17 cellular contexts compared by ENCODE assay signal in the genomic region with DNA sequence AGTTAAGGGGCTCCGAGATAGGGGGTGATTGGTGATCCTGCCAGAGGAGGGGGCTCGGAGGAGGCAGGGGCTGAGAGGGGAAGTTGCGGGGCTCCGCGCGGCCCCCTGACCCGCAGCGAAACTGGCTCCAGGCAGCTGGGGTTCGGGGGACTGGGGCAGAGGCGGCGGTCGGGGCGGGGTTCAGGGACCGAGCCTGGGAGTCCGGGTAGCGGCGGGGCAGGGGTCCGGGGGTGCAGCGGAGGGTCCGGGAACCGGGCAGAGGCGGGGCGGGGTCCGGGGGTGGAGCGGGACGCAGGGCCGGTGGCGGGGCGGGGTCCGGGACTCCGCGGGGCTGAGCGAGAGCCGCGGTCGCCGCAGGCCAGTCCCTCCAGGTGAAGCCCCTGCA. TPM values are rescaled to one million over a fixed set of nuclear protein-coding genes. Genes with fewer than 3 reads are reported as not detected.
DNase-seq lines count a peak whose midpoint lies in the region; ATAC-seq and TF ChIP-seq lines count a peak whose summit lies in the region.
"Had no signal": no experiment of that assay in that cellular context is flagged by ENCODE, and none has a peak within 500 bp of the region (broad histone marks: within the 10 kb centered on the region; RNA-seq: fewer than 3 reads in every experiment).

No MANE protein-coding gene starts in this region.

- no peaks in the 10 kb centered on the region for H3K9me3 Mint-ChIP-seq in stimulated activated naive CD8-positive, alpha-beta T cell treated with anti-CD3 and anti-CD28 coated beads, Interleukin-15, amount 100 ng/mL, for 72 hours
- peaks cover 8% of the 10 kb centered on the region for H3K9me3 Mint-ChIP-seq in neural progenitor cell
- H3K9me3 Mint-ChIP-seq: CD8-positive, alpha-beta memory T cell had no signal

- H3K4me1 ChIP-seq in neural progenitor cell: no peaks in the 10 kb centered on the region

- H2AFZ ChIP-seq in neural progenitor cell (replicated peaks): no peak overlapping the region

- H3K4me3 Mint-ChIP-seq in stimulated activated naive CD8-positive, alpha-beta T cell treated with anti-CD3 and anti-CD28 coated beads, Interleukin-15, amount 100 ng/mL, for 72 hours: no peak overlapping the region
- no peak overlapping the region for H3K4me3 Mint-ChIP-seq in neural progenitor cell

- H3K36me3 Mint-ChIP-seq in neural progenitor cell: peaks cover 7% of the 10 kb centered on the region
- H3K36me3 Mint-ChIP-seq: CD8-positive, alpha-beta memory T cell had no signal

- DNase-seq in stimulated activated naive CD8-positive, alpha-beta T cell treated with anti-CD3 and anti-CD28 coated beads, Interleukin-15, amount 100 ng/mL, for 72 hours: no peak
- no peak for DNase-seq in stimulated activated naive CD8-positive, alpha-beta T cell treated with anti-CD3 and anti-CD28 coated beads, Interleukin-15, Interleukin-2, amounts not matched to agents 100 U/mL and 50 U/mL, for 24 hours
- DNase-seq in ecto neural progenitor cell (ENCODE audit: low spot score) (peak; percentile 60), neural progenitor cell (ENCODE audit: low spot score) (no peak), NCI-H2171 treated with DMSO at 0.1 percent for 48 hours (lab: John Stamatoyannopoulos, UW) (no peak), EL (no peak)
- DNase-seq in activated CD4-positive, alpha-beta T cell treated with anti-CD3 and anti-CD28 coated beads for 1 hour: no peak
- DNase-seq: aorta; CD8-positive, alpha-beta memory T cell; naive thymus-derived CD8-positive, alpha-beta T cell; NCI-H2029 treated with DMSO at 0.1 percent for 48 hours; NCI-H524 treated with DMSO at 0.1 percent for 48 hours; SIG-M5; T-helper 2 cell had no signal

- peaks cover 59% of the 10 kb centered on the region for H3K27me3 ChIP-seq in neural progenitor cell

- peaks cover 18% of the 10 kb centered on the region for H4K20me1 ChIP-seq in neural progenitor cell (ENCODE audit: low read depth)

- H3K9ac ChIP-seq in neural progenitor cell: no peak overlapping the region

- no peak overlapping the region for H3K27ac Mint-ChIP-seq in stimulated activated naive CD8-positive, alpha-beta T cell treated with anti-CD3 and anti-CD28 coated beads, Interleukin-15, amount 100 ng/mL, for 72 hours
- no peak overlapping the region for H3K27ac Mint-ChIP-seq in neural progenitor cell
- H3K27ac Mint-ChIP-seq: CD8-positive, alpha-beta memory T cell; naive thymus-derived CD8-positive, alpha-beta T cell had no signal

- peak overlapping the region; percentile 69 for H3K4me2 ChIP-seq in neural progenitor cell

- H3F3A ChIP-seq in neural progenitor cell (ENCODE audit: low read depth): peaks cover 20% of the 10 kb centered on the region

- no peaks in the 10 kb centered on the region for H3K79me2 ChIP-seq in neural progenitor cell (ENCODE audit: low read depth)

- H3K4me1 Mint-ChIP-seq in stimulated activated naive CD8-positive, alpha-beta T cell treated with anti-CD3 and anti-CD28 coated beads, Interleukin-15, amount 100 ng/mL, for 72 hours: peaks cover 26% of the 10 kb centered on the region
- peaks cover 10% of the 10 kb centered on the region for H3K4me1 Mint-ChIP-seq in neural progenitor cell

- ATAC-seq in stimulated activated naive CD8-positive, alpha-beta T cell treated with anti-CD3 and anti-CD28 coated beads, Interleukin-15, amount 100 ng/mL, for 72 hours: peak; percentile 8
- no peak for ATAC-seq in stimulated activated naive CD8-positive, alpha-beta T cell treated with anti-CD3 and anti-CD28 coated beads, Interleukin-15, Interleukin-2, amounts not matched to agents 100 U/mL and 50 U/mL, for 24 hours
- no peak for ATAC-seq in GM21423 (IDR thresholded peaks at IDR 0.05; ENCODE audit: unreplicated experiment)

- peaks cover 42% of the 10 kb centered on the region for H3K27me3 Mint-ChIP-seq in stimulated activated naive CD8-positive, alpha-beta T cell treated with anti-CD3 and anti-CD28 coated beads, Interleukin-15, amount 100 ng/mL, for 72 hours
- peaks cover 27% of the 10 kb centered on the region for H3K27me3 Mint-ChIP-seq in neural progenitor cell (ENCODE audit: insufficient read depth, low read depth)

- no peaks in the 10 kb centered on the region for H3K36me3 ChIP-seq in neural progenitor cell

- H3K27ac ChIP-seq in neural progenitor cell: no peak overlapping the region

- no peaks in the 10 kb centered on the region for H3K9me3 ChIP-seq in neural progenitor cell (ENCODE audit: low read depth)

- TF ChIP-seq CTCF in neural progenitor cell (IDR thresholded peaks at IDR 0.05): no peak

- peak overlapping the region; percentile 24 for H3K4me3 ChIP-seq in neural progenitor cell

RNA-seq across cellular contexts. Expression of a gene that starts 1.2 kb away (rescaled TPM):
- 0.09 TPM in 1 of 2 replicates, not detected in the other for total RNA-seq in neural progenitor cell (ENCODE audit: low replicate concordance)

RNA-seq across cellular contexts. Expression of a gene that starts 9.8 kb away (rescaled TPM):
- 9.4 and 31.1 TPM in 2 replicates for total RNA-seq in neural progenitor cell (ENCODE audit: low replicate concordance)

RNA-seq across cellular contexts. Expression of a gene that starts 34.1 kb away (rescaled TPM):
- total RNA-seq in neural progenitor cell (ENCODE audit: low replicate concordance): 42.5 and 92.6 TPM in 2 replicates

RNA-seq across cellular contexts. Expression of a gene that starts 36.6 kb away (rescaled TPM):
- total RNA-seq in neural progenitor cell (ENCODE audit: low replicate concordance): 3.2 and 15.9 TPM in 2 replicates

RNA-seq across cellular contexts. Expression of a gene that starts 46.4 kb away (rescaled TPM):
- total RNA-seq in neural progenitor cell (ENCODE audit: low replicate concordance): not detected in 2 replicates
- total RNA-seq: endothelial cell of umbilical vein, lung microvascular endothelial cell had no signal
